8 cellular contexts compared by ENCODE assay signal in genomic region chr2:235493775-235494715, GRCh38. TPM values are rescaled to one million over a fixed set of nuclear protein-coding genes. Genes with fewer than 3 reads are reported as not detected.
DNase-seq lines count a peak whose midpoint lies in the region; ATAC-seq and TF ChIP-seq lines count a peak whose summit lies in the region.

Gene AGAP1, plus strand, starts transcription at chr2:235494043.

- DNase-seq in DMS 273 treated with DMSO at 0.1 percent for 48 hours (lab: John Stamatoyannopoulos, UW) (peak; percentile 64), HEK293T (ENCODE audit: extremely low spot score) (peak; percentile 81), NCI-H446 (lab: John Stamatoyannopoulos, UW) (peak; percentile 65 to 89), glomerular endothelial cell (ENCODE audit: extremely low read depth, low read depth, low spot score) (no peak), neural crest cell (ENCODE audit: low read depth, low spot score) (peak; percentile 84), GM19240 (ENCODE audit: insufficient read length, low spot score) (no peak)
- peak; percentile 28 for DNase-seq in activated naive CD8-positive, alpha-beta T cell treated with anti-CD3 and anti-CD28 coated beads for 36 hours

- peak within 1 kb of the TSS; percentile 80 for H3K4me3 Mint-ChIP-seq in activated naive CD8-positive, alpha-beta T cell treated with anti-CD3 and anti-CD28 coated beads for 36 hours
- peak within 1 kb of the TSS; percentile 96 for H3K4me3 Mint-ChIP-seq in neural crest cell

- H3K9me3 Mint-ChIP-seq in activated naive CD8-positive, alpha-beta T cell treated with anti-CD3 and anti-CD28 coated beads for 36 hours = no peaks in the 10 kb centered on the region
- H3K9me3 Mint-ChIP-seq in neural crest cell = no peaks in the 10 kb centered on the region

- H3K27me3 Mint-ChIP-seq in activated naive CD8-positive, alpha-beta T cell treated with anti-CD3 and anti-CD28 coated beads for 36 hours = peaks cover 76% of the 10 kb centered on the region
- H3K27me3 Mint-ChIP-seq in neural crest cell (ENCODE audit: low read depth) = no peaks in the 10 kb centered on the region

- H3K36me3 Mint-ChIP-seq in activated naive CD8-positive, alpha-beta T cell treated with anti-CD3 and anti-CD28 coated beads for 36 hours = no peaks in the 10 kb centered on the region
- H3K36me3 Mint-ChIP-seq in neural crest cell (ENCODE audit: low read depth) = no peaks in the 10 kb centered on the region

- TF ChIP-seq CTCF in neural crest cell (conservative IDR thresholded peaks at IDR 0.05) = no peak

- no peak within 1 kb of the TSS for H3K27ac Mint-ChIP-seq in activated naive CD8-positive, alpha-beta T cell treated with anti-CD3 and anti-CD28 coated beads for 36 hours
- H3K27ac Mint-ChIP-seq in neural crest cell (ENCODE audit: unreplicated experiment) = peak within 1 kb of the TSS; percentile 97

- peaks cover 5% of the 10 kb centered on the region for H3K4me1 Mint-ChIP-seq in activated naive CD8-positive, alpha-beta T cell treated with anti-CD3 and anti-CD28 coated beads for 36 hours
- H3K4me1 Mint-ChIP-seq in neural crest cell = peaks cover 46% of the 10 kb centered on the region

- POLR2A ChIA-PET in HEK293T (lab: Yijun Ruan, JAX) = no interaction called here

- CTCF ChIA-PET in HEK293T (lab: Yijun Ruan, JAX) = no interaction called here

- ATAC-seq in HG02852 (IDR thresholded peaks at IDR 0.05; ENCODE audit: unreplicated experiment) = no peak

TF ChIP-seq in HEK293T, 16 proteins besides CTCF, POLR2A, EP300 and RAD21:
- no peak for TF ChIP-seq BHLHE40 (IDR thresholded peaks at IDR 0.05; ENCODE audit: borderline replicate concordance)
- TF ChIP-seq FOXM1 (IDR thresholded peaks at IDR 0.05; ENCODE audit: borderline replicate concordance) = 0 out of 2 replicates have a peak, but pooled peaks have one; percentile 51
- TF ChIP-seq LEF1 (IDR thresholded peaks at IDR 0.05; ENCODE audit: borderline replicate concordance) = 0 out of 2 replicates have a peak, but pooled peaks have one; percentile 30
TF ChIP-seq in HEK293T: peak in this region for 2.

RNA-seq across cellular contexts. Expression of gene AGAP1, which starts in this region (rescaled TPM):
- 1 to 10 TPM in 1 of 2 experiments, under 1 TPM in 1; 0.89 to 1.4 TPM for total RNA-seq in activated naive CD8-positive, alpha-beta T cell treated with anti-CD3 and anti-CD28 coated beads for 36 hours
- total RNA-seq in glomerular endothelial cell (13.3 and 22.3 TPM in 2 replicates), neural crest cell (54.7 and 57.7 TPM in 2 replicates)

Comparison
In these comparisons a context has a peak if more than half of its experiments do, and no peak if none do; other contexts are left out.
1. DNase-seq: peak in DMS 273 treated with DMSO at 0.1 percent for 48 hours (single experiment), HEK293T (single experiment), NCI-H446 (2 of 2), activated naive CD8-positive, alpha-beta T cell treated with anti-CD3 and anti-CD28 coated beads for 36 hours (single experiment) and neural crest cell (single experiment); none in glomerular endothelial cell (single experiment) and GM19240 (single experiment).